Comparison of ENCODE assay signal across 3 cellular contexts in genomic region chr9:37242089-37242488, GRCh38.
TF ChIP-seq lines count a peak whose summit lies in the region.

No MANE protein-coding gene starts in this region.

TF ChIP-seq in HepG2, 621 proteins besides CTCF, POLR2A, EP300 and RAD21:
- TF ChIP-seq LCORL (IDR thresholded peaks at IDR 0.05) (0 out of 2 replicates have a peak, but pooled peaks have one; percentile 30), LCORL (CRISPR knock-in tag; IDR thresholded peaks at IDR 0.05) (no peak), RARA (CRISPR knock-in tag; IDR thresholded peaks at IDR 0.05) (no peak)

TF ChIP-seq in Ishikawa, 13 proteins besides CTCF, POLR2A, EP300 and RAD21:
- TF ChIP-seq NFIC (IDR thresholded peaks at IDR 0.05) (peak; percentile 22; the same call in 1 of the 2 replicates), EGR1 (IDR thresholded peaks at IDR 0.05) (no peak)
- TF ChIP-seq, protein P1, sequence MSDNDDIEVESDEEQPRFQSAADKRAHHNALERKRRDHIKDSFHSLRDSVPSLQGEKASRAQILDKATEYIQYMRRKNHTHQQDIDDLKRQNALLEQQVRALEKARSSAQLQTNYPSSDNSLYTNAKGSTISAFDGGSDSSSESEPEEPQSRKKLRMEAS (IDR thresholded peaks at IDR 0.05) = no peak

TF ChIP-seq in K562, 482 proteins besides CTCF, POLR2A, EP300 and RAD21:
- TF ChIP-seq NFIC (IDR thresholded peaks at IDR 0.05) (peak; percentile 90), NFIX (CRISPR knock-in tag; IDR thresholded peaks at IDR 0.05; ENCODE audit: low read depth) (peak; percentile 70)
- TF ChIP-seq, protein P2, sequence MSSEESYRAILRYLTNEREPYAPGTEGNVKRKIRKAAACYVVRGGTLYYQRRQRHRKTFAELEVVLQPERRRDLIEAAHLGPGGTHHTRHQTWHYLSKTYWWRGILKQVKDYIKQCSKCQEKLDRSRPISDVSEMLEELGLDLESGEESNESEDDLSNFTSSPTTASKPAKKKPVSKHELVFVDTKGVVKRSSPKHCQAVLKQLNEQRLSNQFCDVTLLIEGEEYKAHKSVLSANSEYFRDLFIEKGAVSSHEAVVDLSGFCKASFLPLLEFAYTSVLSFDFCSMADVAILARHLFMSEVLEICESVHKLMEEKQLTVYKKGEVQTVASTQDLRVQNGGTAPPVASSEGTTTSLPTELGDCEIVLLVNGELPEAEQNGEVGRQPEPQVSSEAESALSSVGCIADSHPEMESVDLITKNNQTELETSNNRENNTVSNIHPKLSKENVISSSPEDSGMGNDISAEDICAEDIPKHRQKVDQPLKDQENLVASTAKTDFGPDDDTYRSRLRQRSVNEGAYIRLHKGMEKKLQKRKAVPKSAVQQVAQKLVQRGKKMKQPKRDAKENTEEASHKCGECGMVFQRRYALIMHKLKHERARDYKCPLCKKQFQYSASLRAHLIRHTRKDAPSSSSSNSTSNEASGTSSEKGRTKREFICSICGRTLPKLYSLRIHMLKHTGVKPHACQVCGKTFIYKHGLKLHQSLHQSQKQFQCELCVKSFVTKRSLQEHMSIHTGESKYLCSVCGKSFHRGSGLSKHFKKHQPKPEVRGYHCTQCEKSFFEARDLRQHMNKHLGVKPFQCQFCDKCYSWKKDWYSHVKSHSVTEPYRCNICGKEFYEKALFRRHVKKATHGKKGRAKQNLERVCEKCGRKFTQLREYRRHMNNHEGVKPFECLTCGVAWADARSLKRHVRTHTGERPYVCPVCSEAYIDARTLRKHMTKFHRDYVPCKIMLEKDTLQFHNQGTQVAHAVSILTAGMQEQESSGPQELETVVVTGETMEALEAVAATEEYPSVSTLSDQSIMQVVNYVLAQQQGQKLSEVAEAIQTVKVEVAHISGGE (CRISPR knock-in tag; IDR thresholded peaks at IDR 0.05) = no peak
